29 cellular contexts compared by ENCODE assay signal in genomic region chrX:18937173-18937572, GRCh38.
"Had no signal": no experiment of that assay in that cellular context is flagged by ENCODE, and none has a peak within 500 bp of the region (broad histone marks: within the 10 kb centered on the region; RNA-seq: fewer than 3 reads in every experiment).

No MANE protein-coding gene starts in this region.

- H3K4me1 Mint-ChIP-seq: immature natural killer cell; naive B cell; natural killer cell; nephron progenitor cell; stimulated activated effector memory CD8-positive, alpha-beta T cell treated with anti-CD3 and anti-CD28 coated beads, Interleukin-12 subunit alpha, Interleukin-12 subunit beta, amount 100 ng/mL, for 72 hours had no signal

- H3K4me1 ChIP-seq: left lung, lower lobe of right lung, right atrium auricular region, suprapubic skin, tibial artery, upper lobe of right lung had no signal

- H3K36me3 ChIP-seq: ovary, right atrium auricular region, thoracic aorta, upper lobe of right lung had no signal

- DNase-seq: hippocampal formation; immature natural killer cell; kidney; left colon; left lung; lower lobe of right lung; mammary epithelial cell; mesenchymal stem cell; naive B cell; natural killer cell; nephron progenitor cell; ovary; stimulated activated CD4-positive, alpha-beta T cell treated with anti-CD3 and anti-CD28 coated beads, Interleukin-12 subunit alpha, Interleukin-12 subunit beta, amount 100 ng/mL, for 4 hours; stimulated activated CD4-positive, alpha-beta T cell treated with anti-CD3 and anti-CD28 coated beads, Interleukin-15, amount 100 ng/mL, for 24 hours; stimulated activated CD4-positive, alpha-beta T cell treated with anti-CD3 and anti-CD28 coated beads, Interleukin-4, amount 100 ng/mL, for 24 hours; stimulated activated naive CD4-positive, alpha-beta T cell; tibial artery; trophoblast cell; upper lobe of right lung had no signal

- ATAC-seq: left colon; left lung; lower lobe of right lung; natural killer cell; sciatic nerve; stimulated activated effector memory CD8-positive, alpha-beta T cell treated with anti-CD3 and anti-CD28 coated beads, Interleukin-12 subunit alpha, Interleukin-12 subunit beta, amount 100 ng/mL, for 72 hours; upper lobe of right lung had no signal

- H3K4me3 ChIP-seq: left lung, lower lobe of right lung, ovary, right atrium auricular region, skin epidermis, suprapubic skin, thoracic aorta, tibial artery, upper lobe of right lung had no signal

- H3K4me3 Mint-ChIP-seq: immature natural killer cell; naive B cell; natural killer cell; nephron progenitor cell; stimulated activated effector memory CD8-positive, alpha-beta T cell treated with anti-CD3 and anti-CD28 coated beads, Interleukin-12 subunit alpha, Interleukin-12 subunit beta, amount 100 ng/mL, for 72 hours; stimulated activated naive CD8-positive, alpha-beta T cell treated with anti-CD3 and anti-CD28 coated beads, Interleukin-15, Interleukin-2, amounts not matched to agents 100 ng/mL and 50 ng/mL, for 24 hours had no signal

- H3K9me3 Mint-ChIP-seq: immature natural killer cell; naive B cell; natural killer cell; stimulated activated effector memory CD8-positive, alpha-beta T cell treated with anti-CD3 and anti-CD28 coated beads, Interleukin-12 subunit alpha, Interleukin-12 subunit beta, amount 100 ng/mL, for 72 hours; stimulated activated naive CD8-positive, alpha-beta T cell treated with anti-CD3 and anti-CD28 coated beads, Interleukin-15, Interleukin-2, amounts not matched to agents 100 ng/mL and 50 ng/mL, for 24 hours had no signal

- FAIRE-seq: islet of Langerhans, kidney, urothelium cell line had no signal

- H3K27ac Mint-ChIP-seq: immature natural killer cell; natural killer cell; nephron progenitor cell; progenitor cell of endocrine pancreas; stimulated activated effector memory CD8-positive, alpha-beta T cell treated with anti-CD3 and anti-CD28 coated beads, Interleukin-12 subunit alpha, Interleukin-12 subunit beta, amount 100 ng/mL, for 72 hours; stimulated activated naive CD8-positive, alpha-beta T cell treated with anti-CD3 and anti-CD28 coated beads, Interleukin-15, Interleukin-2, amounts not matched to agents 100 ng/mL and 50 ng/mL, for 24 hours had no signal

- H3K27me3 ChIP-seq: left lung, ovary, right atrium auricular region, suprapubic skin, tibial artery, upper lobe of right lung had no signal

- H3K9me3 ChIP-seq: left lung, lower lobe of right lung, ovary, right atrium auricular region, suprapubic skin, thoracic aorta, tibial artery, upper lobe of right lung had no signal

- H3K27ac ChIP-seq: left lung, lower lobe of right lung, ovary, right atrium auricular region, skin epidermis, suprapubic skin, thoracic aorta, tibial artery, upper lobe of right lung had no signal

- H3K36me3 Mint-ChIP-seq: natural killer cell had no signal

- H3K27me3 Mint-ChIP-seq: naive B cell; progenitor cell of endocrine pancreas; stimulated activated naive CD8-positive, alpha-beta T cell treated with anti-CD3 and anti-CD28 coated beads, Interleukin-15, Interleukin-2, amounts not matched to agents 100 ng/mL and 50 ng/mL, for 24 hours had no signal
